ENCODE assay signal across 9 cellular contexts in the genomic region with DNA sequence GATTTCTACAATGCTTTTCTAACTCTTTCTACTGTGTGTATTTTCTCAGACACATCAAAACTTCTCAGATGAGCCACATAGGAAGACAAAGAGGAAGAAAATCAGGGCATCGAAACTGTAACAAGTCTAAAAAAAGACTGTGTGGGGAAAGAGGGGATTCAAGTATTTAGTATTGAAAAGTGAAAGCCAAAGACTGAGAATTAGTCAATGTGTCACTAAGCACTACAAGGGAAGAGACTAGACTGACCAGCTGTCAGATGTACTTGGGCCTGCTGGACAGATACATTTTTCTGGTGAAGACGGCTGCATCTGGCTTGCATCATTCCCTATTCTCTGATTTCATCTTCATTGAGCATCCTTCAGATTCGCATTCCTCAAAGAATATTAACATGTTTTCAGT. TPM values are rescaled to one million over a fixed set of nuclear protein-coding genes. Genes with fewer than 3 reads are reported as not detected.
DNase-seq lines count a peak whose midpoint lies in the region; ATAC-seq and TF ChIP-seq lines count a peak whose summit lies in the region.
"Had no signal": no experiment of that assay in that cellular context is flagged by ENCODE, and none has a peak within 500 bp of the region (broad histone marks: within the 10 kb centered on the region; RNA-seq: fewer than 3 reads in every experiment).

No MANE protein-coding gene starts in this region.

- H3K36me3 ChIP-seq in mucosa of descending colon (ENCODE audit: low read depth) (no peaks in the 10 kb centered on the region), tibial nerve (no peaks in the 10 kb centered on the region)

- intact Hi-C loops in mucosa of descending colon (cut with DNase I, micrococcal nuclease) = no loop called here

- no peak overlapping the region for H3K4me3 Mint-ChIP-seq in memory B cell

- DNase-seq in memory B cell (ENCODE audit: low spot score in 2 of 2) = no peak
- no peak for DNase-seq in DMS 273 treated with DMSO at 0.1 percent for 48 hours (lab: John Stamatoyannopoulos, UW)
- DNase-seq in mucosa of descending colon = no peak
- no peak for DNase-seq in activated T-cell treated with anti-CD3 and anti-CD28 coated beads for 4 hours
- no peak for DNase-seq in tibial nerve (ENCODE audit: low spot score in 2 of 2)
- DNase-seq: EL had no signal

- ATAC-seq in GM18520 (IDR thresholded peaks at IDR 0.05; ENCODE audit: unreplicated experiment) = peak; percentile 83
- ATAC-seq in GM21576 (IDR thresholded peaks at IDR 0.05; ENCODE audit: unreplicated experiment) = peak; percentile 91
- peak; percentile 94 for ATAC-seq in HG03354 (IDR thresholded peaks at IDR 0.05; ENCODE audit: poor library complexity, severe bottlenecking, unreplicated experiment)
- ATAC-seq in memory B cell (ENCODE audit: low read depth) = peak; percentile 60
- ATAC-seq in mucosa of descending colon = no peak

- H3K27me3 ChIP-seq in tibial nerve = no peaks in the 10 kb centered on the region

- H3K9me3 ChIP-seq in mucosa of descending colon = no peaks in the 10 kb centered on the region
- H3K9me3 ChIP-seq in tibial nerve = no peaks in the 10 kb centered on the region

- H3K9me3 Mint-ChIP-seq in memory B cell = peaks cover 1% of the 10 kb centered on the region

- TF ChIP-seq POLR2A in tibial nerve (IDR thresholded peaks at IDR 0.05) = no peak

- H3K4me1 ChIP-seq in mucosa of descending colon (ENCODE audit: low read depth) (no peaks in the 10 kb centered on the region), tibial nerve (no peaks in the 10 kb centered on the region)

- no peaks in the 10 kb centered on the region for H3K27me3 Mint-ChIP-seq in memory B cell

- H3K4me3 ChIP-seq in mucosa of descending colon = no peak overlapping the region
- no peak overlapping the region for H3K4me3 ChIP-seq in tibial nerve

- no peak overlapping the region for H3K27ac ChIP-seq in tibial nerve

- no peak for TF ChIP-seq CTCF in mucosa of descending colon (IDR thresholded peaks at IDR 0.05)
- TF ChIP-seq CTCF in tibial nerve (IDR thresholded peaks at IDR 0.05) = no peak

- no peak overlapping the region for H3K27ac Mint-ChIP-seq in memory B cell

- 76 to 78% methylated on average over 3 of the region's 3 CpGs for WGBS in tibial nerve, 2 donors

- peaks cover 21% of the 10 kb centered on the region for H3K4me1 Mint-ChIP-seq in memory B cell

- no peak for TF ChIP-seq EP300 in tibial nerve (IDR thresholded peaks at IDR 0.05)

- H3K36me3 Mint-ChIP-seq in memory B cell = no peaks in the 10 kb centered on the region

RNA-seq across cellular contexts. Expression of a gene that starts 25.4 kb away (rescaled TPM):
- 100 to 1,000 TPM in 2 of 3 donors, 10 to 100 TPM in 1; 97.9 to 192 (median 132) TPM for total RNA-seq in mucosa of descending colon
- total RNA-seq in tibial nerve = 100 to 1,000 TPM in 1 of 4 donors, 10 to 100 TPM in 3; 58.6 to 141 (median 83.5) TPM

RNA-seq across cellular contexts. Expression of a gene that starts 30.3 kb away (rescaled TPM):
- total RNA-seq in mucosa of descending colon = 10 to 100 TPM; 13.4 to 24.6 (median 13.8) TPM
- total RNA-seq in tibial nerve = 10 to 100 TPM; 17.7 to 45.4 (median 33.4) TPM

RNA-seq across cellular contexts. Expression of a gene that starts 37.3 kb away (rescaled TPM):
- 10 to 100 TPM; 25.7 to 38.8 (median 27.3) TPM for total RNA-seq in mucosa of descending colon
- 10 to 100 TPM in 2 of 4 donors, 1 to 10 TPM in 2; 1.4 to 19.2 (median 11.0) TPM for total RNA-seq in tibial nerve
